In genomic region chr1:228004331-228004871, GRCh38 we compare ENCODE assay signal across 8 cellular contexts. TPM values are rescaled to one million over a fixed set of nuclear protein-coding genes. Genes with fewer than 3 reads are reported as not detected.
DNase-seq lines count a peak whose midpoint lies in the region; TF ChIP-seq lines count a peak whose summit lies in the region.

No MANE protein-coding gene starts in this region.

- no peak overlapping the region for H3K4me3 ChIP-seq in NT2/D1 (ENCODE audit: insufficient read length, low read depth)
- no peak overlapping the region for H3K4me3 ChIP-seq in esophagus squamous epithelium

- H3K4me1 ChIP-seq in NT2/D1 (ENCODE audit: insufficient read depth, insufficient read length) (peaks cover 22% of the 10 kb centered on the region), esophagus squamous epithelium (peaks cover 4 to 52% (median 5%) of the 10 kb centered on the region in 3 donors)

- 29 to 35% methylated on average over 4 to 5 of the region's 13 CpGs for WGBS in esophagus squamous epithelium, 2 donors

- TF ChIP-seq POLR2A in esophagus squamous epithelium (IDR thresholded peaks at IDR 0.05): no peak

- H3K36me3 ChIP-seq in NT2/D1 (ENCODE audit: insufficient read depth, insufficient read length, low read length) (no peaks in the 10 kb centered on the region), esophagus squamous epithelium (no peaks in the 10 kb centered on the region)

- H3K27ac ChIP-seq in esophagus squamous epithelium: no peak overlapping the region

- intact Hi-C loops in esophagus squamous epithelium (cut with DNase I): no loop called here

- H3K27me3 ChIP-seq in NT2/D1 (ENCODE audit: insufficient read depth, insufficient read length) (peaks cover 84% of the 10 kb centered on the region), esophagus squamous epithelium (peaks cover 0 to 93% (median 5%) of the 10 kb centered on the region in 4 donors)

- peak; percentile 36 for DNase-seq in AG08395 (ENCODE audit: low spot score)
- peak; percentile 84 for DNase-seq in GM13976 (ENCODE audit: low spot score)
- peak; percentile 38 for DNase-seq in NT2/D1 (ENCODE audit: low read depth, low spot score)
- DNase-seq in esophagus squamous epithelium (lab: John Stamatoyannopoulos, UW): no peak
- DNase-seq in retina: peak; percentile 37
- no peak for DNase-seq in SW 1271 (lab: John Stamatoyannopoulos, UW)
- DNase-seq in OCI-M2 (lab: John Stamatoyannopoulos, UW; ENCODE audit: unreplicated experiment): no peak
- DNase-seq in NCI-H2171 treated with DMSO at 0.1 percent for 48 hours (lab: John Stamatoyannopoulos, UW): no peak

- in situ Hi-C loops in GM13976 (cut with MboI; ENCODE audit: low sequenced_read_pairs, unreplicated experiment): no loop called here

- H3K9ac ChIP-seq in NT2/D1 (ENCODE audit: insufficient read length, low read depth): peak overlapping the region; percentile 27

- H3K9me3 ChIP-seq in NT2/D1 (ENCODE audit: insufficient read depth, low read length) (no peaks in the 10 kb centered on the region), esophagus squamous epithelium (no peaks in the 10 kb centered on the region)

- peak; percentile 37 for TF ChIP-seq CTCF in GM13976 (IDR thresholded peaks at IDR 0.05; ENCODE audit: borderline replicate concordance, control extremely low read depth, extremely low read depth, insufficient read depth, missing control alignments)
- TF ChIP-seq CTCF in esophagus squamous epithelium (IDR thresholded peaks at IDR 0.05): peak in 4 of 6 experiments; percentile 30 to 55 (median 40)

RNA-seq across cellular contexts. Expression of gene WNT3A, which starts 2.4 kb away (rescaled TPM):
- 1 to 10 TPM in 2 of 4 donors, under 1 TPM in 2; 0.76 to 2.7 (median 1.3) TPM for total RNA-seq in esophagus squamous epithelium

RNA-seq across cellular contexts. Expression of gene WNT9A, which starts 56.7 kb away (rescaled TPM):
- 1 to 10 TPM; 1.7 to 5.9 (median 2.8) TPM for total RNA-seq in esophagus squamous epithelium

Comparison
In these comparisons a context has a peak if more than half of its experiments do, and no peak if none do; other contexts are left out.
1. DNase-seq: peak in AG08395 (single experiment), GM13976 (single experiment), NT2/D1 (single experiment) and retina (single experiment); none in esophagus squamous epithelium (single experiment), SW 1271 (0 of 2), OCI-M2 (single experiment) and NCI-H2171 treated with DMSO at 0.1 percent for 48 hours (single experiment).